Comparison of ENCODE assay signal across 28 cellular contexts in the genomic region with DNA sequence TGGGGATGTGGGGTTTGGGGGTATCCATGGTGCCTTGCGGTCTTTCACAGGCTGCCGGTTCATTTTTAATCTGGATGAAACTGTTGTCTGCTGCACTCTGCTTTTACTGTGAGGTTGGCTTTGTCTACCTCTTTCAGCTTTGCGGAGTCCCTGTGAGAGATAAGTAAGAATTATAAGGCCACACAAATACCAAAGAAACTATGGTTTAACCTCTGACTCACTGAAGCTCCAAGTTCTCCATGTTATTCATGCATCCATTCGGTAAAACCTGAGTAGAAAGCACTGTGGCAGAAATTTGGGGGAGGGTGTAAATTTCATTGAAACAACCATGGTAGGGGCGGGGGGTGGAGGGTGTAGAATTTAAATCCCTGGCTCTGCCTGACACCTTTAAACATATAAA.
"Had no signal": no experiment of that assay in that cellular context is flagged by ENCODE, and none has a peak within 500 bp of the region (broad histone marks: within the 10 kb centered on the region; RNA-seq: fewer than 3 reads in every experiment).

No MANE protein-coding gene starts in this region.

- H3K36me3 ChIP-seq: colonic mucosa had no signal

- H3K27ac ChIP-seq: body of pancreas, colonic mucosa had no signal

- DNase-seq: activated CD4-positive, alpha-beta memory T cell treated with anti-CD3 and anti-CD28 coated beads, Interleukin-2, amount 10 ng/mL, durations not matched to agents 7 days and 5 days; activated CD4-positive, alpha-beta T cell treated with anti-CD3 and anti-CD28 coated beads for 4 hours; activated CD4-positive, alpha-beta T cell treated with anti-CD3 and anti-CD28 coated beads, Interleukin-2, amount 10 ng/mL, durations not matched to agents 7 days and 5 days; activated CD4-positive, alpha-beta T cell treated with anti-CD3 and anti-CD28 coated beads, Interleukin-2, amount 50 U/mL, for 4 hours; activated CD4-positive, CD25-positive, alpha-beta regulatory T cell; activated CD4-positive, CD25-positive, alpha-beta regulatory T cell treated with anti-CD3 and anti-CD28 coated beads, Interleukin-2, amount 50 U/mL, for 72 hours; activated CD8-positive, alpha-beta memory T cell treated with anti-CD3 and anti-CD28 coated beads, Interleukin-2, amount 50 U/mL, for 48 hours; activated gamma-delta T cell; activated naive CD4-positive, alpha-beta T cell; activated naive CD4-positive, alpha-beta T cell treated with anti-CD3 and anti-CD28 coated beads, Interleukin-2, amount 10 ng/mL, durations not matched to agents 7 days and 5 days; activated naive CD8-positive, alpha-beta T cell treated with anti-CD3 and anti-CD28 coated beads, Interleukin-2, amount 10 ng/mL, durations not matched to agents 7 days and 5 days; activated T-cell treated with anti-CD3 and anti-CD28 coated beads for 4 hours; activated T-cell treated with anti-CD3 and anti-CD28 coated beads, Interleukin-2, amount 50 U/mL, for 24 hours; activated T-cell treated with anti-CD3 and anti-CD28 coated beads, Interleukin-2, amount 50 U/mL, for 72 hours; amygdala; aorta; body of pancreas; central memory CD4-positive, alpha-beta T cell; cerebellar nuclear complex; colonic mucosa; effector memory CD4-positive, alpha-beta T cell; endodermal cell; foreskin fibroblast; head of caudate nucleus; hippocampal formation; T-helper 2 cell had no signal

- H3K27me3 ChIP-seq: body of pancreas, colonic mucosa had no signal

- H3K4me3 ChIP-seq: body of pancreas, colonic mucosa had no signal

- H3K9me3 ChIP-seq: body of pancreas, colonic mucosa had no signal

- ATAC-seq: activated naive CD4-positive, alpha-beta T cell treated with anti-CD3 and anti-CD28 coated beads, Interleukin-2, amount 50 U/mL, for 72 hours; activated T-cell treated with anti-CD3 and anti-CD28 coated beads, Interleukin-2, amount 50 U/mL, for 72 hours; body of pancreas; esophagus mucosa had no signal

- H3K4me1 ChIP-seq: body of pancreas, colonic mucosa had no signal
